In the genomic region with DNA sequence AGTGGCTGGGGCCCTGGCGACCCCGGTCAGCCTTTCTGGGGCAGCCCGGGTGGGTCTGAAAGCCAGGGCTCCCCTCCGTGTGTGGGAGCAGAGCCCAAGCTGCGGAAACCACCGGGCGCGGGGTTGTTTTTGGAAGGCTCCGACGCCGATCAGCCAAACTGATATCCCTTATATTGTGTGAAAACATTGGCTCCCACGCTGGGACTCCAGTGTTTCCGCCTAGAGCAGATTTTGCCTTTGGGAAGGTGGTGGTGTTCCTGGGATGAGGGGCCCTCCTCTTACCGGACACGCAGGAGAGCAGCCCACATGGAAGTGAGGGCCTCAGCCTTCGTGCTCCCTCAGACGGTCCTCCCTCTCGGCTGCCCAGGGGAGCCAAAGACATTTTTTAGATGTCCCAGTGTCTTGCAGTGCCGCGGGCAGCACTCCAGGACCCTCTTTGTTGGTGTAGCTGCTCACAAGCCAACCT, we compare ENCODE assay signal across 21 cellular contexts. TPM values are rescaled to one million over a fixed set of nuclear protein-coding genes. Genes with fewer than 3 reads are reported as not detected.
A peak's percentile ranks its signal among the peaks of the same experiment; 100 is the strongest.
DNase-seq lines count a peak whose midpoint lies in the region; ATAC-seq, FAIRE-seq and TF ChIP-seq lines count a peak whose summit lies in the region.
"Had no signal": no experiment of that assay in that cellular context is flagged by ENCODE, and none has a peak within 500 bp of the region (broad histone marks: within the 10 kb centered on the region; RNA-seq: fewer than 3 reads in every experiment).

No MANE protein-coding gene starts in this region.

- no peak overlapping the region for H3K9ac ChIP-seq in kidney (ENCODE audit: low read length in 2 of 2)

- H3K36me3 ChIP-seq in esophagus (ENCODE audit: control insufficient read depth in 2 of 2, insufficient read depth in 2 of 2, low read length in 1 of 2) (no peaks in the 10 kb centered on the region), kidney (ENCODE audit: control insufficient read depth in 1 of 2, insufficient read depth in 2 of 2, low read length in 2 of 2) (no peaks in the 10 kb centered on the region), sigmoid colon (peaks cover 0 to 4% (median 0%) of the 10 kb centered on the region in 4 donors), uterus (no peaks in the 10 kb centered on the region)

- intact Hi-C loops in kidney (cut with DNase I): no loop called here
- intact Hi-C loops in sigmoid colon (cut with DNase I): no loop called here
- intact Hi-C loops in uterus (cut with DNase I; ENCODE audit: low total_unique reads): loop anchor here (10.0 kb wide), 1 partner anchor 51 kb away; the partner anchor contains the start of gene NGF

- H3K27ac ChIP-seq in esophagus (ENCODE audit: low read depth in 2 of 2, low read length in 1 of 2) (peak overlapping the region; percentile 54 to 74), kidney (ENCODE audit: low read depth in 2 of 2, low read length in 2 of 2) (peak overlapping the region; percentile 74 to 80), sigmoid colon (peak overlapping the region; percentile 60 to 82 (median 71)), uterus (peak overlapping the region; percentile 93 to 94)
- H3K27ac ChIP-seq: epithelial cell of prostate, VCaP had no signal

- TF ChIP-seq POLR2A in sigmoid colon (IDR thresholded peaks at IDR 0.05) (no peak), uterus (IDR thresholded peaks at IDR 0.05) (no peak)

- WGBS in esophagus, 2 donors: 88 to 89% methylated on average over 20 of the region's 20 CpGs
- WGBS in sigmoid colon, 2 donors: 91 to 94% methylated on average over 20 of the region's 20 CpGs

- H3K27me3 ChIP-seq in esophagus (ENCODE audit: control insufficient read depth in 1 of 2, insufficient read depth in 2 of 2, low read length in 2 of 2): no peaks in the 10 kb centered on the region
- H3K27me3 ChIP-seq in sigmoid colon: no peaks in the 10 kb centered on the region
- no peaks in the 10 kb centered on the region for H3K27me3 ChIP-seq in uterus

- H3K9me3 ChIP-seq in esophagus (ENCODE audit: control insufficient read depth in 2 of 2, insufficient read depth in 1 of 2, low read depth in 1 of 2, low read length in 1 of 2) (peaks cover 0 to 3% of the 10 kb centered on the region in 2 donors), kidney (ENCODE audit: control insufficient read depth in 1 of 2, low read length in 2 of 2) (no peaks in the 10 kb centered on the region), sigmoid colon (no peaks in the 10 kb centered on the region), uterus (no peaks in the 10 kb centered on the region)

- no peak for TF ChIP-seq EP300 in sigmoid colon (IDR thresholded peaks at IDR 0.05)

- TF ChIP-seq CTCF in kidney (IDR thresholded peaks at IDR 0.05; ENCODE audit: borderline replicate concordance, extremely low read depth, insufficient read depth) (no peak), sigmoid colon (IDR thresholded peaks at IDR 0.05) (no peak), uterus (IDR thresholded peaks at IDR 0.05) (no peak)

- FAIRE-seq in kidney (lab: Jason Lieb, UNC): no peak
- FAIRE-seq: H1 had no signal

- DNase-seq in kidney: peak; percentile 65
- DNase-seq in sigmoid colon: no peak
- DNase-seq in uterus: peak in 1 of 2 donors; percentile 33
- DNase-seq in NCI-H2171 (lab: John Stamatoyannopoulos, UW): no peak
- DNase-seq: activated CD4-positive, alpha-beta T cell treated with anti-CD3 and anti-CD28 coated beads, Interleukin-2, amount 50 U/mL, for 48 hours; activated T-cell treated with anti-CD3 and anti-CD28 coated beads, Interleukin-2, amount 50 U/mL, for 24 hours; COR-L47; IMR-90; mammary epithelial cell; naive thymus-derived CD4-positive, alpha-beta T cell; NCI-H2029; NCI-H510A treated with DMSO at 0.1 percent for 48 hours; SIG-M5; T-helper 1 cell had no signal

- H3K4me3 ChIP-seq in esophagus (ENCODE audit: low read depth in 1 of 2, low read length in 2 of 2) (no peak overlapping the region), kidney (ENCODE audit: low read length in 2 of 2) (no peak overlapping the region), sigmoid colon (no peak overlapping the region), uterus (no peak overlapping the region)

- H3K4me1 ChIP-seq in esophagus (ENCODE audit: control insufficient read depth in 2 of 2, insufficient read depth in 2 of 2, low read length in 1 of 2): no peaks in the 10 kb centered on the region
- no peaks in the 10 kb centered on the region for H3K4me1 ChIP-seq in kidney (ENCODE audit: control insufficient read depth in 1 of 2, insufficient read depth in 1 of 2, low read depth in 1 of 2, low read length in 2 of 2)
- H3K4me1 ChIP-seq in sigmoid colon: peaks cover 0 to 8% (median 2%) of the 10 kb centered on the region in 4 donors
- peaks cover 0 to 23% of the 10 kb centered on the region in 2 donors for H3K4me1 ChIP-seq in uterus

- ATAC-seq in esophagus mucosa (no peak), GM18520 (IDR thresholded peaks at IDR 0.05; ENCODE audit: unreplicated experiment) (no peak)
- ATAC-seq: activated naive CD4-positive, alpha-beta T cell treated with anti-CD3 and anti-CD28 coated beads, Interleukin-2, amount 50 U/mL, for 72 hours; naive thymus-derived CD4-positive, alpha-beta T cell had no signal

RNA-seq across cellular contexts. Expression of gene NGF, which starts 54.3 kb away (rescaled TPM):
- polyA plus RNA-seq in esophagus: under 1 TPM; 0.35 to 0.39 TPM
- total RNA-seq in kidney: 1.2 TPM
- 6.0 TPM for polyA plus RNA-seq in kidney (ENCODE audit: insufficient read depth, low read depth, low replicate concordance)
- 1 to 10 TPM in 3 of 4 donors, under 1 TPM in 1; 0.83 to 5.6 (median 4.7) TPM for total RNA-seq in sigmoid colon
- polyA plus RNA-seq in sigmoid colon: 1 to 10 TPM in 1 of 3 donors, not detected in 2; 1.3 TPM
- total RNA-seq in uterus: 10 to 100 TPM in 3 of 4 donors, 1 to 10 TPM in 1; 1.3 to 21.4 (median 13.5) TPM
- 0.52 TPM for total RNA-seq in esophagus mucosa
- total RNA-seq: activated naive CD4-positive, alpha-beta T cell treated with anti-CD3 and anti-CD28 coated beads, Interleukin-2, amount 50 U/mL, for 72 hours; H1; naive thymus-derived CD4-positive, alpha-beta T cell had no signal
- polyA plus RNA-seq: mammary epithelial cell; naive thymus-derived CD4-positive, alpha-beta T cell had no signal
